Comparison of ENCODE assay signal across 1 cellular context in genomic region chr5:59071755-59072549, GRCh38.
TF ChIP-seq lines count a peak whose summit lies in the region.

No MANE protein-coding gene starts in this region.

TF ChIP-seq in HepG2, 621 proteins besides CTCF, POLR2A, EP300 and RAD21 (continued from another document and continues in another):
- TF ChIP-seq SKIL (CRISPR knock-in tag; IDR thresholded peaks at IDR 0.05; ENCODE audit: borderline replicate concordance) (peak; percentile 39; the same call in 1 of the 2 replicates), MED8 (CRISPR knock-in tag; IDR thresholded peaks at IDR 0.05; ENCODE audit: insufficient replicate concordance) (peak; percentile 34), NONO (IDR thresholded peaks at IDR 0.05) (no peak), NONO (CRISPR knock-in tag; conservative IDR thresholded peaks at IDR 0.05) (no peak), FOXP1 (IDR thresholded peaks at IDR 0.05) (no peak), FOXP1 (CRISPR knock-in tag; IDR thresholded peaks at IDR 0.05) (peak; percentile 96), ATF2 (CRISPR knock-in tag; IDR thresholded peaks at IDR 0.05) (peak; percentile 65), JARID2 (CRISPR knock-in tag; IDR thresholded peaks at IDR 0.05; ENCODE audit: insufficient replicate concordance) (no peak), NFE2 (CRISPR knock-in tag; IDR thresholded peaks at IDR 0.05) (no peak), RFXANK (CRISPR knock-in tag; IDR thresholded peaks at IDR 0.05) (0 out of 2 replicates have a peak, but pooled peaks have one; percentile 26), ZNF713 (CRISPR knock-in tag; IDR thresholded peaks at IDR 0.05) (no peak), TFDP2 (CRISPR knock-in tag; IDR thresholded peaks at IDR 0.05) (0 out of 2 replicates have a peak, but pooled peaks have one; percentile 24), SRF (IDR thresholded peaks at IDR 0.05; ENCODE audit: low read depth, low read length) (0 out of 2 replicates have a peak, but pooled peaks have one; percentile 14), GATA4 (IDR thresholded peaks at IDR 0.05; ENCODE audit: borderline replicate concordance, low read depth) (peak; percentile 66; the same call in 1 of the 2 replicates), HDAC1 (CRISPR knock-in tag; IDR thresholded peaks at IDR 0.05) (0 out of 2 replicates have a peak, but pooled peaks have one; percentile 37), MED1 (CRISPR knock-in tag; IDR thresholded peaks at IDR 0.05) (peak; percentile 97), NR2F2 (IDR thresholded peaks at IDR 0.05; ENCODE audit: borderline replicate concordance, low read depth) (peak; percentile 21; the same call in 1 of the 2 replicates), ZGPAT (CRISPR knock-in tag; IDR thresholded peaks at IDR 0.05) (peak; percentile 71; the same call in 1 of the 2 replicates), ZNF484 (CRISPR knock-in tag; IDR thresholded peaks at IDR 0.05; ENCODE audit: borderline replicate concordance, low read depth) (no peak), ZNF740 (CRISPR knock-in tag; IDR thresholded peaks at IDR 0.05) (no peak), ZBTB46 (CRISPR knock-in tag; IDR thresholded peaks at IDR 0.05; ENCODE audit: borderline replicate concordance) (no peak), ZNF644 (CRISPR knock-in tag; IDR thresholded peaks at IDR 0.05; ENCODE audit: low read depth) (peak; percentile 81), ZNF710 (CRISPR knock-in tag; IDR thresholded peaks at IDR 0.05; ENCODE audit: borderline replicate concordance) (peak; percentile 34; the same call in 1 of the 2 replicates), ZNF101 (CRISPR knock-in tag; IDR thresholded peaks at IDR 0.05; ENCODE audit: borderline replicate concordance, low read depth) (no peak), TFE3 (CRISPR knock-in tag; IDR thresholded peaks at IDR 0.05) (0 out of 2 replicates have a peak, but pooled peaks have one; percentile 46), ELF1 (CRISPR knock-in tag; IDR thresholded peaks at IDR 0.05) (0 out of 2 replicates have a peak, but pooled peaks have one; percentile 21), POGZ (CRISPR knock-in tag; IDR thresholded peaks at IDR 0.05) (peak; percentile 85), FOXA3 (CRISPR knock-in tag; IDR thresholded peaks at IDR 0.05) (peak; percentile 89), HMG20A (CRISPR knock-in tag; IDR thresholded peaks at IDR 0.05; ENCODE audit: borderline replicate concordance) (peak; percentile 56; the same call in 1 of the 2 replicates), FOSL1 (CRISPR knock-in tag; IDR thresholded peaks at IDR 0.05; ENCODE audit: borderline replicate concordance) (peak; percentile 54; the same call in 1 of the 2 replicates), ETV5 (CRISPR knock-in tag; IDR thresholded peaks at IDR 0.05; ENCODE audit: borderline replicate concordance) (peak; percentile 66; the same call in 1 of the 2 replicates), BCL6 (CRISPR knock-in tag; IDR thresholded peaks at IDR 0.05) (peak; percentile 74), POLR2G (IDR thresholded peaks at IDR 0.05; ENCODE audit: low read depth, low read length) (no peak), MEIS1 (CRISPR knock-in tag; IDR thresholded peaks at IDR 0.05; ENCODE audit: borderline replicate concordance) (peak; percentile 34; the same call in 1 of the 2 replicates), ATF1 (CRISPR knock-in tag; IDR thresholded peaks at IDR 0.05) (peak; percentile 60; the same call in 1 of the 2 replicates), AHDC1 (CRISPR knock-in tag; IDR thresholded peaks at IDR 0.05; ENCODE audit: borderline replicate concordance) (peak; percentile 92; the same call in 1 of the 2 replicates)
